ENCODE assay signal across 2 cellular contexts in the genomic region with DNA sequence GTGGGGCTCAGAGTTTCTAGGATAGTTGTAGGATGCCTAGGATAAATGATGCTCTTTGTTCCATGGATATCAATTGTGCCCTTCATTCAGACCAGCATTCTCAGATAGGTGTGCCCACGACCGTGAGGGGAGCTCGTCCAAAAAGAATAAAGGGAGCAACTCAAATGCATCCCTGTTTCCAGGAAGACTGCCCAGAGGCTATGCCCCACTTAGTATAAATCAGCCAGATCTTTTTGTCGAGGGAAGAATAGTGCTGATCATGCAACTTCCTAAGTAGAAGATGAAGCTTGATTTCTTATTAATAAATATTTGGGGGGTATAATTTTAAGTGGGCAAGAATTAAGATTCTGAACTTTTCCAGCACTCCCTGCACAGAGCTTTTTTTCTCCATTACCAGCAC.
A peak's percentile ranks its signal among the peaks of the same experiment; 100 is the strongest.
TF ChIP-seq lines count a peak whose summit lies in the region.

No MANE protein-coding gene starts in this region.

TF ChIP-seq in A549, 52 proteins besides CTCF, POLR2A, EP300 and RAD21:
- TF ChIP-seq, protein P1, sequence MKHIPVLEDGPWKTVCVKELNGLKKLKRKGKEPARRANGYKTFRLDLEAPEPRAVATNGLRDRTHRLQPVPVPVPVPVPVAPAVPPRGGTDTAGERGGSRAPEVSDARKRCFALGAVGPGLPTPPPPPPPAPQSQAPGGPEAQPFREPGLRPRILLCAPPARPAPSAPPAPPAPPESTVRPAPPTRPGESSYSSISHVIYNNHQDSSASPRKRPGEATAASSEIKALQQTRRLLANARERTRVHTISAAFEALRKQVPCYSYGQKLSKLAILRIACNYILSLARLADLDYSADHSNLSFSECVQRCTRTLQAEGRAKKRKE (CRISPR knock-in tag; IDR thresholded peaks at IDR 0.05; ENCODE audit: low read depth) = no peak
- TF ChIP-seq JUN (IDR thresholded peaks at IDR 0.05) (no peak), MAFK (IDR thresholded peaks at IDR 0.05; ENCODE audit: partially characterized antibody) (peak; percentile 66)

TF ChIP-seq in K562, 482 proteins besides CTCF, POLR2A, EP300 and RAD21:
- TF ChIP-seq, protein P2, sequence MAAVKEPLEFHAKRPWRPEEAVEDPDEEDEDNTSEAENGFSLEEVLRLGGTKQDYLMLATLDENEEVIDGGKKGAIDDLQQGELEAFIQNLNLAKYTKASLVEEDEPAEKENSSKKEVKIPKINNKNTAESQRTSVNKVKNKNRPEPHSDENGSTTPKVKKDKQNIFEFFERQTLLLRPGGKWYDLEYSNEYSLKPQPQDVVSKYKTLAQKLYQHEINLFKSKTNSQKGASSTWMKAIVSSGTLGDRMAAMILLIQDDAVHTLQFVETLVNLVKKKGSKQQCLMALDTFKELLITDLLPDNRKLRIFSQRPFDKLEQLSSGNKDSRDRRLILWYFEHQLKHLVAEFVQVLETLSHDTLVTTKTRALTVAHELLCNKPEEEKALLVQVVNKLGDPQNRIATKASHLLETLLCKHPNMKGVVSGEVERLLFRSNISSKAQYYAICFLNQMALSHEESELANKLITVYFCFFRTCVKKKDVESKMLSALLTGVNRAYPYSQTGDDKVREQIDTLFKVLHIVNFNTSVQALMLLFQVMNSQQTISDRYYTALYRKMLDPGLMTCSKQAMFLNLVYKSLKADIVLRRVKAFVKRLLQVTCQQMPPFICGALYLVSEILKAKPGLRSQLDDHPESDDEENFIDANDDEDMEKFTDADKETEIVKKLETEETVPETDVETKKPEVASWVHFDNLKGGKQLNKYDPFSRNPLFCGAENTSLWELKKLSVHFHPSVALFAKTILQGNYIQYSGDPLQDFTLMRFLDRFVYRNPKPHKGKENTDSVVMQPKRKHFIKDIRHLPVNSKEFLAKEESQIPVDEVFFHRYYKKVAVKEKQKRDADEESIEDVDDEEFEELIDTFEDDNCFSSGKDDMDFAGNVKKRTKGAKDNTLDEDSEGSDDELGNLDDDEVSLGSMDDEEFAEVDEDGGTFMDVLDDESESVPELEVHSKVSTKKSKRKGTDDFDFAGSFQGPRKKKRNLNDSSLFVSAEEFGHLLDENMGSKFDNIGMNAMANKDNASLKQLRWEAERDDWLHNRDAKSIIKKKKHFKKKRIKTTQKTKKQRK (IDR thresholded peaks at IDR 0.05; ENCODE audit: borderline replicate concordance, low read depth, low read length) = no peak
- peak; percentile 58 for TF ChIP-seq MAFF (IDR thresholded peaks at IDR 0.05; ENCODE audit: low read length)
- peak; percentile 58 for TF ChIP-seq MAFG (tag; conservative IDR thresholded peaks at IDR 0.05)
- TF ChIP-seq C11orf30 (IDR thresholded peaks at IDR 0.05; ENCODE audit: low read depth) = peak; percentile 59; the same call in 1 of the 2 replicates
- TF ChIP-seq, protein P3, sequence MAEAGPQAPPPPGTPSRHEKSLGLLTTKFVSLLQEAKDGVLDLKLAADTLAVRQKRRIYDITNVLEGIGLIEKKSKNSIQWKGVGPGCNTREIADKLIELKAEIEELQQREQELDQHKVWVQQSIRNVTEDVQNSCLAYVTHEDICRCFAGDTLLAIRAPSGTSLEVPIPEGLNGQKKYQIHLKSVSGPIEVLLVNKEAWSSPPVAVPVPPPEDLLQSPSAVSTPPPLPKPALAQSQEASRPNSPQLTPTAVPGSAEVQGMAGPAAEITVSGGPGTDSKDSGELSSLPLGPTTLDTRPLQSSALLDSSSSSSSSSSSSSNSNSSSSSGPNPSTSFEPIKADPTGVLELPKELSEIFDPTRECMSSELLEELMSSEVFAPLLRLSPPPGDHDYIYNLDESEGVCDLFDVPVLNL (CRISPR knock-in tag; IDR thresholded peaks at IDR 0.05; ENCODE audit: low read depth) = no peak
- no peak for TF ChIP-seq ZNF165 (CRISPR knock-in tag; IDR thresholded peaks at IDR 0.05; ENCODE audit: borderline replicate concordance)
- TF ChIP-seq ZNF316 (IDR thresholded peaks at IDR 0.05) = peak; percentile 75
- no peak for TF ChIP-seq SUPT5H (IDR thresholded peaks at IDR 0.05)
- peak; percentile 55 for TF ChIP-seq MAFK (IDR thresholded peaks at IDR 0.05; ENCODE audit: low read length)
